In genomic region chr3:40185029-40185695, GRCh38 we compare ENCODE assay signal across 15 cellular contexts.
DNase-seq lines count a peak whose midpoint lies in the region; ATAC-seq and TF ChIP-seq lines count a peak whose summit lies in the region.
"Had no signal": no experiment of that assay in that cellular context is flagged by ENCODE, and none has a peak within 500 bp of the region (broad histone marks: within the 10 kb centered on the region; RNA-seq: fewer than 3 reads in every experiment).

No MANE protein-coding gene starts in this region.

- ATAC-seq in activated naive CD8-positive, alpha-beta T cell treated with anti-CD3 and anti-CD28 coated beads, Interleukin-2, amount 10 ng/mL, durations not matched to agents 7 days and 5 days (ENCODE audit: low read depth) = no peak
- no peak for ATAC-seq in activated naive CD8-positive, alpha-beta T cell treated with anti-CD3 and anti-CD28 coated beads, Interleukin-2, amount 50 U/mL, for 24 hours
- peak; percentile 40 for ATAC-seq in HG02763 (IDR thresholded peaks at IDR 0.05; ENCODE audit: unreplicated experiment)
- ATAC-seq in stimulated activated naive CD8-positive, alpha-beta T cell treated with anti-CD3 and anti-CD28 coated beads, Interleukin-15, Interleukin-2, amounts not matched to agents 100 U/mL and 50 U/mL, for 24 hours = no peak

- H3K4me3 ChIP-seq in KMS-11 (IDR thresholded peaks at IDR 0.05; ENCODE audit: insufficient read depth, low read depth, low read length) = no peak overlapping the region
- no peak overlapping the region for H3K4me3 ChIP-seq in transverse colon
- H3K4me3 ChIP-seq: breast epithelium, PC-9, skin epidermis had no signal

- no peaks in the 10 kb centered on the region for H3K36me3 ChIP-seq in KMS-11 (ENCODE audit: insufficient read depth)
- H3K36me3 ChIP-seq in transverse colon = no peaks in the 10 kb centered on the region
- H3K36me3 ChIP-seq: breast epithelium had no signal

- POLR2A ChIA-PET in activated naive CD8-positive, alpha-beta T cell treated with anti-CD3 and anti-CD28 coated beads, Interleukin-2, amount 10 ng/mL, durations not matched to agents 7 days and 5 days (lab: Charles Lee) = no interaction called here

- H2AFZ ChIP-seq in KMS-11 (ENCODE audit: low read depth) = no peak overlapping the region
- H2AFZ ChIP-seq: PC-9 had no signal

- DNase-seq in activated naive CD8-positive, alpha-beta T cell treated with anti-CD3 and anti-CD28 coated beads, Interleukin-2, amount 10 ng/mL, durations not matched to agents 7 days and 5 days = no peak
- DNase-seq in activated naive CD8-positive, alpha-beta T cell treated with anti-CD3 and anti-CD28 coated beads, Interleukin-2, amount 50 U/mL, for 24 hours = no peak
- DNase-seq in stimulated activated naive CD8-positive, alpha-beta T cell treated with anti-CD3 and anti-CD28 coated beads, Interleukin-15, Interleukin-2, amounts not matched to agents 100 U/mL and 50 U/mL, for 24 hours = no peak
- DNase-seq in NCI-H226 (no peak), HuH-7.5 (ENCODE audit: low spot score) (no peak), transverse colon (no peak)
- DNase-seq: activated CD4-positive, alpha-beta T cell treated with anti-CD3 and anti-CD28 coated beads, Interleukin-2, amount 50 U/mL, for 4 hours; activated gamma-delta T cell; Calu3; IMR-90; PC-9 had no signal

- no peaks in the 10 kb centered on the region for H3K36me3 Mint-ChIP-seq in activated naive CD8-positive, alpha-beta T cell treated with anti-CD3 and anti-CD28 coated beads, Interleukin-2, amount 10 ng/mL, durations not matched to agents 7 days and 5 days
- no peaks in the 10 kb centered on the region for H3K36me3 Mint-ChIP-seq in activated naive CD8-positive, alpha-beta T cell treated with anti-CD3 and anti-CD28 coated beads, Interleukin-2, amount 50 U/mL, for 24 hours (ENCODE audit: low read depth)

- H3K9me3 ChIP-seq in transverse colon = no peaks in the 10 kb centered on the region
- H3K9me3 ChIP-seq: breast epithelium had no signal

- no peak for TF ChIP-seq CTCF in KMS-11 (conservative IDR thresholded peaks at IDR 0.05; ENCODE audit: low read depth, low read length)
- no peak for TF ChIP-seq CTCF in transverse colon (IDR thresholded peaks at IDR 0.05)

- H3K27me3 ChIP-seq in KMS-11 (ENCODE audit: insufficient read depth, low read depth) (peaks cover 28% of the 10 kb centered on the region; the same call in 1 of the 2 replicates), transverse colon (no peaks in the 10 kb centered on the region)
- H3K27me3 ChIP-seq: breast epithelium had no signal

- no peak for TF ChIP-seq POLR2A in transverse colon (IDR thresholded peaks at IDR 0.05)

- no peaks in the 10 kb centered on the region for H3K79me2 ChIP-seq in KMS-11 (ENCODE audit: insufficient read depth, low read depth)

- H3K27ac Mint-ChIP-seq in activated naive CD8-positive, alpha-beta T cell treated with anti-CD3 and anti-CD28 coated beads, Interleukin-2, amount 10 ng/mL, durations not matched to agents 7 days and 5 days = no peak overlapping the region
- no peak overlapping the region for H3K27ac Mint-ChIP-seq in activated naive CD8-positive, alpha-beta T cell treated with anti-CD3 and anti-CD28 coated beads, Interleukin-2, amount 50 U/mL, for 24 hours

- H3K4me2 ChIP-seq in KMS-11 = peak overlapping the region; percentile 27; the same call in 1 of the 2 replicates
- H3K4me2 ChIP-seq: PC-9 had no signal

- no peaks in the 10 kb centered on the region for H4K20me1 ChIP-seq in KMS-11 (ENCODE audit: insufficient read depth)

- intact Hi-C loops in transverse colon (cut with DNase I; ENCODE audit: low total_unique reads) = no loop called here

- H3K27ac ChIP-seq in KMS-11 (no peak overlapping the region), transverse colon (no peak overlapping the region)
- H3K27ac ChIP-seq: breast epithelium, PC-9, skin epidermis had no signal

- H3K4me1 Mint-ChIP-seq in activated naive CD8-positive, alpha-beta T cell treated with anti-CD3 and anti-CD28 coated beads, Interleukin-2, amount 10 ng/mL, durations not matched to agents 7 days and 5 days = peaks cover 2% of the 10 kb centered on the region
- H3K4me1 Mint-ChIP-seq in activated naive CD8-positive, alpha-beta T cell treated with anti-CD3 and anti-CD28 coated beads, Interleukin-2, amount 50 U/mL, for 24 hours = no peaks in the 10 kb centered on the region

- H3K9me3 Mint-ChIP-seq in activated naive CD8-positive, alpha-beta T cell treated with anti-CD3 and anti-CD28 coated beads, Interleukin-2, amount 10 ng/mL, durations not matched to agents 7 days and 5 days = no peaks in the 10 kb centered on the region
- no peaks in the 10 kb centered on the region for H3K9me3 Mint-ChIP-seq in activated naive CD8-positive, alpha-beta T cell treated with anti-CD3 and anti-CD28 coated beads, Interleukin-2, amount 50 U/mL, for 24 hours

- no peak overlapping the region for H3K9ac ChIP-seq in KMS-11

- H3K27me3 Mint-ChIP-seq in activated naive CD8-positive, alpha-beta T cell treated with anti-CD3 and anti-CD28 coated beads, Interleukin-2, amount 10 ng/mL, durations not matched to agents 7 days and 5 days = peaks cover 2% of the 10 kb centered on the region
- no peaks in the 10 kb centered on the region for H3K27me3 Mint-ChIP-seq in activated naive CD8-positive, alpha-beta T cell treated with anti-CD3 and anti-CD28 coated beads, Interleukin-2, amount 50 U/mL, for 24 hours

- in situ Hi-C loops in transverse colon (cut with MboI; ENCODE audit: low pct_ligation_motif_present in 1 of 4, low pct_unique_long_range_greater_than_20kb in 1 of 4, low sequenced_read_pairs in 3 of 4) = loop anchor here in 3 of 4 donors (25.0 kb wide), 1 partner anchor 473 kb away; no protein-coding TSS in a partner anchor

- 42 to 66% methylated on average over 2 to 10 of the region's 10 CpGs for WGBS in transverse colon (ENCODE audit: low coverage in 1 of 2), 2 donors

- no peak for TF ChIP-seq EP300 in transverse colon (IDR thresholded peaks at IDR 0.05; ENCODE audit: low read depth)

- peak overlapping the region; percentile 33 for H3K4me3 Mint-ChIP-seq in activated naive CD8-positive, alpha-beta T cell treated with anti-CD3 and anti-CD28 coated beads, Interleukin-2, amount 10 ng/mL, durations not matched to agents 7 days and 5 days
- no peak overlapping the region for H3K4me3 Mint-ChIP-seq in activated naive CD8-positive, alpha-beta T cell treated with anti-CD3 and anti-CD28 coated beads, Interleukin-2, amount 50 U/mL, for 24 hours

- peaks cover 26% of the 10 kb centered on the region for H3K4me1 ChIP-seq in KMS-11 (ENCODE audit: low read depth, poor library complexity, severe bottlenecking)
- no peaks in the 10 kb centered on the region for H3K4me1 ChIP-seq in transverse colon
- H3K4me1 ChIP-seq: breast epithelium had no signal
